In genomic region chr11:31114437-31114836, GRCh38 we compare ENCODE assay signal across 20 cellular contexts.
"Had no signal": no experiment of that assay in that cellular context is flagged by ENCODE, and none has a peak within 500 bp of the region (broad histone marks: within the 10 kb centered on the region; RNA-seq: fewer than 3 reads in every experiment).

No MANE protein-coding gene starts in this region.

- H2AFZ ChIP-seq: PC-9 had no signal

- H3K4me3 ChIP-seq: adrenal gland, PC-9 had no signal

- H3K36me3 ChIP-seq: adrenal gland, WERI-Rb-1 had no signal

- DNase-seq: activated CD4-positive, alpha-beta T cell treated with anti-CD3 and anti-CD28 coated beads for 4 hours; activated CD8-positive, alpha-beta memory T cell treated with anti-CD3 and anti-CD28 coated beads, Interleukin-2, amount 50 U/mL, for 4 hours; activated CD8-positive, alpha-beta T cell treated with anti-CD3 and anti-CD28 coated beads for 36 hours; activated naive CD4-positive, alpha-beta T cell treated with anti-CD3 and anti-CD28 coated beads, Interleukin-2, amount 50 U/mL, for 16 hours; activated naive CD8-positive, alpha-beta T cell treated with anti-CD3 and anti-CD28 coated beads, Interleukin-2, amount 10 ng/mL, durations not matched to agents 7 days and 5 days; activated T-cell treated with anti-CD3 and anti-CD28 coated beads, Interleukin-2, amount 50 U/mL, for 72 hours; adrenal gland; anterior cingulate cortex; MM.1S; NCI-H1105 treated with DMSO at 0.1 percent for 48 hours; NCI-H1436 treated with DMSO at 0.1 percent for 48 hours; NCI-H187; NCI-H2081; NCI-H510A treated with DMSO at 0.1 percent for 48 hours; PC-9; SHP77 treated with DMSO at 0.1 percent for 48 hours; T-cell; T-helper 2 cell; T1000; WERI-Rb-1 had no signal

- H3K4me2 ChIP-seq: PC-9 had no signal

- H3K9me3 ChIP-seq: adrenal gland had no signal

- H3K4me1 ChIP-seq: adrenal gland had no signal

- H3K27me3 ChIP-seq: adrenal gland had no signal

- ATAC-seq: activated CD8-positive, alpha-beta T cell treated with anti-CD3 and anti-CD28 coated beads for 36 hours; activated T-cell treated with anti-CD3 and anti-CD28 coated beads, Interleukin-2, amount 50 U/mL, for 72 hours; T-cell had no signal

- H3K27ac ChIP-seq: adrenal gland, PC-9, WERI-Rb-1 had no signal
